In genomic region chr2:121506621-121507020, GRCh38 we compare ENCODE assay signal across 1 cellular context.
TF ChIP-seq lines count a peak whose summit lies in the region.

No MANE protein-coding gene starts in this region.

TF ChIP-seq in WTC11, 78 proteins besides CTCF, POLR2A, EP300 and RAD21 (continued from another document):
- TF ChIP-seq, protein P1, sequence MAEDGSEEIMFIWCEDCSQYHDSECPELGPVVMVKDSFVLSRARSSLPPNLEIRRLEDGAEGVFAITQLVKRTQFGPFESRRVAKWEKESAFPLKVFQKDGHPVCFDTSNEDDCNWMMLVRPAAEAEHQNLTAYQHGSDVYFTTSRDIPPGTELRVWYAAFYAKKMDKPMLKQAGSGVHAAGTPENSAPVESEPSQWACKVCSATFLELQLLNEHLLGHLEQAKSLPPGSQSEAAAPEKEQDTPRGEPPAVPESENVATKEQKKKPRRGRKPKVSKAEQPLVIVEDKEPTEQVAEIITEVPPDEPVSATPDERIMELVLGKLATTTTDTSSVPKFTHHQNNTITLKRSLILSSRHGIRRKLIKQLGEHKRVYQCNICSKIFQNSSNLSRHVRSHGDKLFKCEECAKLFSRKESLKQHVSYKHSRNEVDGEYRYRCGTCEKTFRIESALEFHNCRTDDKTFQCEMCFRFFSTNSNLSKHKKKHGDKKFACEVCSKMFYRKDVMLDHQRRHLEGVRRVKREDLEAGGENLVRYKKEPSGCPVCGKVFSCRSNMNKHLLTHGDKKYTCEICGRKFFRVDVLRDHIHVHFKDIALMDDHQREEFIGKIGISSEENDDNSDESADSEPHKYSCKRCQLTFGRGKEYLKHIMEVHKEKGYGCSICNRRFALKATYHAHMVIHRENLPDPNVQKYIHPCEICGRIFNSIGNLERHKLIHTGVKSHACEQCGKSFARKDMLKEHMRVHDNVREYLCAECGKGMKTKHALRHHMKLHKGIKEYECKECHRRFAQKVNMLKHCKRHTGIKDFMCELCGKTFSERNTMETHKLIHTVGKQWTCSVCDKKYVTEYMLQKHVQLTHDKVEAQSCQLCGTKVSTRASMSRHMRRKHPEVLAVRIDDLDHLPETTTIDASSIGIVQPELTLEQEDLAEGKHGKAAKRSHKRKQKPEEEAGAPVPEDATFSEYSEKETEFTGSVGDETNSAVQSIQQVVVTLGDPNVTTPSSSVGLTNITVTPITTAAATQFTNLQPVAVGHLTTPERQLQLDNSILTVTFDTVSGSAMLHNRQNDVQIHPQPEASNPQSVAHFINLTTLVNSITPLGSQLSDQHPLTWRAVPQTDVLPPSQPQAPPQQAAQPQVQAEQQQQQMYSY (CRISPR knock-in tag; IDR thresholded peaks at IDR 0.05), result no peak
- TF ChIP-seq, protein P2, sequence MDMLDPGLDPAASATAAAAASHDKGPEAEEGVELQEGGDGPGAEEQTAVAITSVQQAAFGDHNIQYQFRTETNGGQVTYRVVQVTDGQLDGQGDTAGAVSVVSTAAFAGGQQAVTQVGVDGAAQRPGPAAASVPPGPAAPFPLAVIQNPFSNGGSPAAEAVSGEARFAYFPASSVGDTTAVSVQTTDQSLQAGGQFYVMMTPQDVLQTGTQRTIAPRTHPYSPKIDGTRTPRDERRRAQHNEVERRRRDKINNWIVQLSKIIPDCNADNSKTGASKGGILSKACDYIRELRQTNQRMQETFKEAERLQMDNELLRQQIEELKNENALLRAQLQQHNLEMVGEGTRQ (CRISPR knock-in tag; IDR thresholded peaks at IDR 0.05), result no peak
